ENCODE assay signal across 2 cellular contexts in the genomic region with DNA sequence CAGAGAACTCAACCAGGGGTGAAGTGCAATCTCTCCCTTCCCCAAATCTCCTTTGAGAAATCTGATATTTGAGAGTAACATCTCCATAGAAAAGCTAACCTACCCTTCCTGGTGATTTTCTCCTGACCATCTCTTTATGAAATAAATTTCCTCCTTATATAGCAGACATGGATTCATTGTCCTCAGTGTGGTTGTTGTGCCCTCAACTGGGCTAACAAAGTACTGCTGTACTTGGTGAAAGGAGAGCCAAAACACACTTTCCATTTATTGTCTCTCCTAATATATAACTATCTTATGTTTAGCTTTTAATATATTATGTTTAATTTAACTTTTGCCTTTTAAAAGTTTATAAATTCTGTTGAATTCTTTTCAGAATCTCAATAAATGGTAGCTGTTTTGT.
TF ChIP-seq lines count a peak whose summit lies in the region.

No MANE protein-coding gene starts in this region.

TF ChIP-seq in SK-N-SH, 30 proteins besides CTCF, POLR2A, EP300 and RAD21 (continued from another document):
- TF ChIP-seq, protein P1, sequence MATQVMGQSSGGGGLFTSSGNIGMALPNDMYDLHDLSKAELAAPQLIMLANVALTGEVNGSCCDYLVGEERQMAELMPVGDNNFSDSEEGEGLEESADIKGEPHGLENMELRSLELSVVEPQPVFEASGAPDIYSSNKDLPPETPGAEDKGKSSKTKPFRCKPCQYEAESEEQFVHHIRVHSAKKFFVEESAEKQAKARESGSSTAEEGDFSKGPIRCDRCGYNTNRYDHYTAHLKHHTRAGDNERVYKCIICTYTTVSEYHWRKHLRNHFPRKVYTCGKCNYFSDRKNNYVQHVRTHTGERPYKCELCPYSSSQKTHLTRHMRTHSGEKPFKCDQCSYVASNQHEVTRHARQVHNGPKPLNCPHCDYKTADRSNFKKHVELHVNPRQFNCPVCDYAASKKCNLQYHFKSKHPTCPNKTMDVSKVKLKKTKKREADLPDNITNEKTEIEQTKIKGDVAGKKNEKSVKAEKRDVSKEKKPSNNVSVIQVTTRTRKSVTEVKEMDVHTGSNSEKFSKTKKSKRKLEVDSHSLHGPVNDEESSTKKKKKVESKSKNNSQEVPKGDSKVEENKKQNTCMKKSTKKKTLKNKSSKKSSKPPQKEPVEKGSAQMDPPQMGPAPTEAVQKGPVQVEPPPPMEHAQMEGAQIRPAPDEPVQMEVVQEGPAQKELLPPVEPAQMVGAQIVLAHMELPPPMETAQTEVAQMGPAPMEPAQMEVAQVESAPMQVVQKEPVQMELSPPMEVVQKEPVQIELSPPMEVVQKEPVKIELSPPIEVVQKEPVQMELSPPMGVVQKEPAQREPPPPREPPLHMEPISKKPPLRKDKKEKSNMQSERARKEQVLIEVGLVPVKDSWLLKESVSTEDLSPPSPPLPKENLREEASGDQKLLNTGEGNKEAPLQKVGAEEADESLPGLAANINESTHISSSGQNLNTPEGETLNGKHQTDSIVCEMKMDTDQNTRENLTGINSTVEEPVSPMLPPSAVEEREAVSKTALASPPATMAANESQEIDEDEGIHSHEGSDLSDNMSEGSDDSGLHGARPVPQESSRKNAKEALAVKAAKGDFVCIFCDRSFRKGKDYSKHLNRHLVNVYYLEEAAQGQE (IDR thresholded peaks at IDR 0.05; ENCODE audit: low read depth, low read length): no peak
- no peak for TF ChIP-seq POLR2AphosphoS5 (IDR thresholded peaks at IDR 0.05; ENCODE audit: low read depth, low read length)
- no peak for TF ChIP-seq RXRA (IDR thresholded peaks at IDR 0.05; ENCODE audit: borderline replicate concordance, low read depth)
- TF ChIP-seq, protein P2, sequence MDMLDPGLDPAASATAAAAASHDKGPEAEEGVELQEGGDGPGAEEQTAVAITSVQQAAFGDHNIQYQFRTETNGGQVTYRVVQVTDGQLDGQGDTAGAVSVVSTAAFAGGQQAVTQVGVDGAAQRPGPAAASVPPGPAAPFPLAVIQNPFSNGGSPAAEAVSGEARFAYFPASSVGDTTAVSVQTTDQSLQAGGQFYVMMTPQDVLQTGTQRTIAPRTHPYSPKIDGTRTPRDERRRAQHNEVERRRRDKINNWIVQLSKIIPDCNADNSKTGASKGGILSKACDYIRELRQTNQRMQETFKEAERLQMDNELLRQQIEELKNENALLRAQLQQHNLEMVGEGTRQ (IDR thresholded peaks at IDR 0.05; ENCODE audit: borderline replicate concordance, low read depth, low read length): no peak
- TF ChIP-seq, protein P3, sequence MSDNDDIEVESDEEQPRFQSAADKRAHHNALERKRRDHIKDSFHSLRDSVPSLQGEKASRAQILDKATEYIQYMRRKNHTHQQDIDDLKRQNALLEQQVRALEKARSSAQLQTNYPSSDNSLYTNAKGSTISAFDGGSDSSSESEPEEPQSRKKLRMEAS (IDR thresholded peaks at IDR 0.05; ENCODE audit: low read depth): no peak
- no peak for TF ChIP-seq JUND (IDR thresholded peaks at IDR 0.05)
- no peak for TF ChIP-seq RCOR1 (IDR thresholded peaks at IDR 0.05; ENCODE audit: low read length)
- TF ChIP-seq ELF1 (IDR thresholded peaks at IDR 0.05): no peak
- no peak for TF ChIP-seq SMC3 (IDR thresholded peaks at IDR 0.05; ENCODE audit: low read depth, low read length)
- TF ChIP-seq RFX5 (IDR thresholded peaks at IDR 0.05; ENCODE audit: low read length): no peak
- no peak for TF ChIP-seq IRF3 (IDR thresholded peaks at IDR 0.05; ENCODE audit: low read depth, low read length)
- no peak for TF ChIP-seq TAF1 (IDR thresholded peaks at IDR 0.05; ENCODE audit: borderline replicate concordance, low read depth, low read length)
- TF ChIP-seq NFIC (IDR thresholded peaks at IDR 0.05; ENCODE audit: borderline replicate concordance): no peak
- TF ChIP-seq CHD2 (IDR thresholded peaks at IDR 0.05; ENCODE audit: low read length, partially characterized antibody): no peak
- no peak for TF ChIP-seq TEAD4 (IDR thresholded peaks at IDR 0.05; ENCODE audit: borderline replicate concordance, insufficient read depth)
- no peak for TF ChIP-seq NRF1 (IDR thresholded peaks at IDR 0.05; ENCODE audit: low read depth, low read length)

TF ChIP-seq in SK-N-SH treated with all-trans-retinoic acid at 6 μM for 48 hours, 23 proteins besides CTCF, POLR2A, EP300 and RAD21 (continued from another document):
- no peak for TF ChIP-seq PATZ1 (CRISPR knock-in tag; IDR thresholded peaks at IDR 0.05; ENCODE audit: borderline replicate concordance)
- TF ChIP-seq RARB (CRISPR knock-in tag; IDR thresholded peaks at IDR 0.05): no peak
- no peak for TF ChIP-seq GLIS3 (CRISPR knock-in tag; IDR thresholded peaks at IDR 0.05)
- TF ChIP-seq ZNF70 (CRISPR knock-in tag; IDR thresholded peaks at IDR 0.05): no peak
- no peak for TF ChIP-seq ARNTL (CRISPR knock-in tag; IDR thresholded peaks at IDR 0.05; ENCODE audit: borderline replicate concordance, low read depth)
- TF ChIP-seq TOX (CRISPR knock-in tag; IDR thresholded peaks at IDR 0.05; ENCODE audit: borderline replicate concordance): no peak
- no peak for TF ChIP-seq ZNF8 (CRISPR knock-in tag; IDR thresholded peaks at IDR 0.05)
- no peak for TF ChIP-seq TCF4 (CRISPR knock-in tag; IDR thresholded peaks at IDR 0.05; ENCODE audit: borderline replicate concordance)
TF ChIP-seq in SK-N-SH treated with all-trans-retinoic acid at 6 μM for 48 hours: peak in this region for 0.
